Comparison of ENCODE assay signal across 18 cellular contexts in genomic region chr21:16908087-16908486, GRCh38.
DNase-seq lines count a peak whose midpoint lies in the region; ATAC-seq, FAIRE-seq and TF ChIP-seq lines count a peak whose summit lies in the region.
"Had no signal": no experiment of that assay in that cellular context is flagged by ENCODE, and none has a peak within 500 bp of the region (broad histone marks: within the 10 kb centered on the region; RNA-seq: fewer than 3 reads in every experiment).

No MANE protein-coding gene starts in this region.

- ATAC-seq in A549 = no peak
- no peak for ATAC-seq in HG02973 (IDR thresholded peaks at IDR 0.05; ENCODE audit: unreplicated experiment)
- ATAC-seq in HG03460 (IDR thresholded peaks at IDR 0.05; ENCODE audit: unreplicated experiment) = no peak
- ATAC-seq: right lobe of liver, WTC11 had no signal

- H3K4me1 ChIP-seq in A549 = no peaks in the 10 kb centered on the region
- H3K4me1 ChIP-seq: right lobe of liver had no signal

- H3K4me2 ChIP-seq in A549 = no peak overlapping the region
- H3K4me2 ChIP-seq: SK-N-SH had no signal

- CTCF ChIA-PET in A549 (lab: Yijun Ruan, JAX) = no interaction called here

- no peak overlapping the region for H3K4me3 ChIP-seq in A549
- H3K4me3 ChIP-seq: right lobe of liver, tibial nerve had no signal

- no peak for TF ChIP-seq RAD21 in A549 (conservative IDR thresholded peaks at IDR 0.05 in 1 of 2, IDR thresholded peaks at IDR 0.05 in 1 of 2)

- TF ChIP-seq POLR2A in A549 (IDR thresholded peaks at IDR 0.05; ENCODE audit: low read length) = no peak

- DNase-seq in A549 (ENCODE audit: low read depth in 1 of 2, low spot score in 1 of 2) (peak in 1 of 2 experiments; percentile 20), HPDE6-E6E7 (ENCODE audit: extremely low spot score) (peak; percentile 32), astrocyte of the hippocampus (ENCODE audit: low read depth, low spot score) (peak; percentile 76), kidney tubule cell (ENCODE audit: low spot score) (peak; percentile 70), NCI-H2196 (lab: John Stamatoyannopoulos, UW; ENCODE audit: unreplicated experiment) (no peak)
- DNase-seq in stimulated activated CD4-positive, alpha-beta T cell treated with anti-CD3 and anti-CD28 coated beads, Interleukin-2, amount 100 ng/mL, for 48 hours = no peak
- DNase-seq: activated T-cell treated with anti-CD3 and anti-CD28 coated beads, Interleukin-2, amount 50 U/mL, for 1 hour; effector memory CD4-positive, alpha-beta T cell; MM.1S; NK-92 treated with Interleukin-12 subunit alpha and Interleukin-12 subunit beta, amount 100 ng/mL, for 24 hours; right lobe of liver; SK-N-SH had no signal

- no peak for TF ChIP-seq CTCF in A549 (IDR thresholded peaks at IDR 0.05)

- POLR2A ChIA-PET in A549 (lab: Yijun Ruan, JAX) = no interaction called here

- WGBS in A549 (ENCODE audit: missing lambda C conversion rate) = 64% methylated on average over 1 of the region's 1 CpG

- no peak for FAIRE-seq in A549 (lab: Jason Lieb, UNC)
- FAIRE-seq: A204.1 had no signal

- no peaks in the 10 kb centered on the region for H3K9me3 ChIP-seq in A549
- H3K9me3 ChIP-seq: right lobe of liver, SK-N-SH, tibial nerve had no signal

- H3K27ac ChIP-seq in A549 = no peak overlapping the region
- H3K27ac ChIP-seq: HL-60, right lobe of liver, tibial nerve had no signal

- no peak for TF ChIP-seq EP300 in A549 (IDR thresholded peaks at IDR 0.05)

TF ChIP-seq in A549, 52 proteins besides CTCF, POLR2A, EP300 and RAD21:
- TF ChIP-seq, protein P1, sequence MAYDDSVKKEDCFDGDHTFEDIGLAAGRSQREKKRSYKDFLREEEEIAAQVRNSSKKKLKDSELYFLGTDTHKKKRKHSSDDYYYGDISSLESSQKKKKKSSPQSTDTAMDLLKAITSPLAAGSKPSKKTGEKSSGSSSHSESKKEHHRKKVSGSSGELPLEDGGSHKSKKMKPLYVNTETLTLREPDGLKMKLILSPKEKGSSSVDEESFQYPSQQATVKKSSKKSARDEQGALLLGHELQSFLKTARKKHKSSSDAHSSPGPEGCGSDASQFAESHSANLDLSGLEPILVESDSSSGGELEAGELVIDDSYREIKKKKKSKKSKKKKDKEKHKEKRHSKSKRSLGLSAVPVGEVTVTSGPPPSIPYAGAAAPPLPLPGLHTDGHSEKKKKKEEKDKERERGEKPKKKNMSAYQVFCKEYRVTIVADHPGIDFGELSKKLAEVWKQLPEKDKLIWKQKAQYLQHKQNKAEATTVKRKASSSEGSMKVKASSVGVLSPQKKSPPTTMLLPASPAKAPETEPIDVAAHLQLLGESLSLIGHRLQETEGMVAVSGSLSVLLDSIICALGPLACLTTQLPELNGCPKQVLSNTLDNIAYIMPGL (CRISPR knock-in tag; IDR thresholded peaks at IDR 0.05; ENCODE audit: borderline replicate concordance) = no peak
- TF ChIP-seq KDM5A (IDR thresholded peaks at IDR 0.05) (no peak), FOSL2 (IDR thresholded peaks at IDR 0.05) (no peak), FOSL2 (CRISPR knock-in tag; IDR thresholded peaks at IDR 0.05) (peak; percentile 26; the same call in 1 of the 2 replicates)
TF ChIP-seq in A549: peak in this region for 1.

Comparison
In these comparisons a context has a peak if more than half of its experiments do, and no peak if none do; other contexts are left out.
1. DNase-seq: peak in HPDE6-E6E7 (single experiment), astrocyte of the hippocampus (single experiment) and kidney tubule cell (single experiment); none in stimulated activated CD4-positive, alpha-beta T cell treated with anti-CD3 and anti-CD28 coated beads, Interleukin-2, amount 100 ng/mL, for 48 hours (0 of 2) and NCI-H2196 (single experiment).